In the genomic region with DNA sequence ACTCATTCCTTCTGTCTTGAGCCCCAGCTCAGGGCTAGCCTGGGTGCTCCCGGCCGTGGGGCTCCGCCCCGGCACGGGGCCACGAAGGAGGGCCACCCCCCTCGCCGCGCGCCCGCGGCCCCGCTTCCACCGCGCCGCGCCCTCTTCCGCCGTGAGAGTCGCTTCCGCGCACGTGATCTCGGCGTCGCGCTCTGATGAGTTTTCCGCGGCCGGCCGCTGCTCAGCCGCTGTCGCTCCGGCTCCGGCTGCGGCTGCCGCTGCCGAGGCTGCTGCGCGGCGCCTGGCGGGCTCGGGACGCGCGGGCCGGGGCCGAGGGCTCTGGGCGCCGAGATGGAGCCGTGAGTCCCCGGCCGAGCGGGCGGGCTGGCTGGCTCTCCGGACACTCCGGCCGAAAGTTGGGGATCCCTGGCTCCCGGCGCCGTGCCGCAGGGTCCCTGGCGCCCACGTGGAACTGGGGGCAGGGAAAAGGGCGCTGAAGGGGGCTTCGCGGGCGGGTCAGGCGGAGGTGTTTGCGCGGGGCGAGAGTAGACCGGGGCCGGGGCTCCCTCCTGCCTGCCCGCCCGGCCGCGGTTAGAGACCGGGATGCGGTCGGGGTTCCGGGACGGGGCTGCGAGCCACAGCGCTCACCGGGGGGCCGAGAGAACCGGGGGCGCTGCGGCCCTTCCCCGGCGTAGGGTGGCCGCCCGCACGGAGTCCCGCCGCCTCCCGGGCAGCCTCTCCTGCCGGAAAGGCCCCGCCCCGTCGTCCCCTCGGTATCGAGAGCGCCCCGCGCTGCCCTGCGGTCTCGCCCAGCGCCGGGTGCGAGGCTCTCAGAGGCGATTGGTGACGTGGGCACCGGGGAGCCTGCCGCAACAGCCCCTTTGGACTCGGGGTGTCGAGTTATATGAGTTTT, we compare ENCODE assay signal across 1 cellular context.
TF ChIP-seq lines count a peak whose summit lies in the region.

A gene with protein sequence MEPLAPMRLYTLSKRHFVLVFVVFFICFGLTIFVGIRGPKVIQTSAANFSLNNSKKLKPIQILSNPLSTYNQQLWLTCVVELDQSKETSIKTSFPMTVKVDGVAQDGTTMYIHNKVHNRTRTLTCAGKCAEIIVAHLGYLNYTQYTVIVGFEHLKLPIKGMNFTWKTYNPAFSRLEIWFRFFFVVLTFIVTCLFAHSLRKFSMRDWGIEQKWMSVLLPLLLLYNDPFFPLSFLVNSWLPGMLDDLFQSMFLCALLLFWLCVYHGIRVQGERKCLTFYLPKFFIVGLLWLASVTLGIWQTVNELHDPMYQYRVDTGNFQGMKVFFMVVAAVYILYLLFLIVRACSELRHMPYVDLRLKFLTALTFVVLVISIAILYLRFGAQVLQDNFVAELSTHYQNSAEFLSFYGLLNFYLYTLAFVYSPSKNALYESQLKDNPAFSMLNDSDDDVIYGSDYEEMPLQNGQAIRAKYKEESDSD (plus strand): TSS at position 197 of the 892 bp plus-strand sequence. CDS start 134 bp downstream, at position 331.

TF ChIP-seq in HepG2, 621 proteins besides CTCF, POLR2A, EP300 and RAD21 (continued from another document and continues in another):
- TF ChIP-seq, protein P1, sequence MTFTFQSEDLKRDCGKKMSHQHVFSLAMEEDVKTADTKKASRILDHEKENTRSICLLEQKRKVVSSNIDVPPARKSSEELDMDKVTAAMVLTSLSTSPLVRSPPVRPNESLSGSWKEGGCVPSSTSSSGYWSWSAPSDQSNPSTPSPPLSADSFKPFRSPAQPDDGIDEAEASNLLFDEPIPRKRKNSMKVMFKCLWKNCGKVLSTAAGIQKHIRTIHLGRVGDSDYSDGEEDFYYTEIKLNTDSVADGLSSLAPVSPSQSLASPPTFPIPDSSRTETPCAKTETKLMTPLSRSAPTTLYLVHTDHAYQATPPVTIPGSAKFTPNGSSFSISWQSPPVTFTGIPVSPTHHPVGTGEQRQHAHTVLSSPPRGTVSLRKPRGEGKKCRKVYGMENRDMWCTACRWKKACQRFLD (CRISPR knock-in tag; IDR thresholded peaks at IDR 0.05; ENCODE audit: borderline replicate concordance) = no peak
- TF ChIP-seq ZNF329 (CRISPR knock-in tag; IDR thresholded peaks at IDR 0.05; ENCODE audit: low read depth) = peak; percentile 52; the same call in 1 of the 2 replicates
- TF ChIP-seq ETV5 (CRISPR knock-in tag; IDR thresholded peaks at IDR 0.05; ENCODE audit: borderline replicate concordance) = peak; percentile 89
- no peak for TF ChIP-seq ATM (IDR thresholded peaks at IDR 0.05; ENCODE audit: borderline replicate concordance)
- peak; percentile 77 for TF ChIP-seq SRY (CRISPR knock-in tag; IDR thresholded peaks at IDR 0.05)
- TF ChIP-seq FOXA3 (CRISPR knock-in tag; IDR thresholded peaks at IDR 0.05) = peak; percentile 54
- peak; percentile 48; the same call in 1 of the 2 replicates for TF ChIP-seq MIER2 (CRISPR knock-in tag; IDR thresholded peaks at IDR 0.05)
- peak; percentile 28; the same call in 1 of the 2 replicates for TF ChIP-seq ZNF138 (CRISPR knock-in tag; IDR thresholded peaks at IDR 0.05; ENCODE audit: low read depth)
- TF ChIP-seq POLR2AphosphoS2 (IDR thresholded peaks at IDR 0.05; ENCODE audit: low read depth, low read length) = no peak
- TF ChIP-seq ZNF44 (CRISPR knock-in tag; IDR thresholded peaks at IDR 0.05) = 0 out of 2 replicates have a peak, but pooled peaks have one; percentile 26
- 0 out of 2 replicates have a peak, but pooled peaks have one; percentile 20 for TF ChIP-seq ZNF205 (CRISPR knock-in tag; IDR thresholded peaks at IDR 0.05)
- TF ChIP-seq, protein P2, sequence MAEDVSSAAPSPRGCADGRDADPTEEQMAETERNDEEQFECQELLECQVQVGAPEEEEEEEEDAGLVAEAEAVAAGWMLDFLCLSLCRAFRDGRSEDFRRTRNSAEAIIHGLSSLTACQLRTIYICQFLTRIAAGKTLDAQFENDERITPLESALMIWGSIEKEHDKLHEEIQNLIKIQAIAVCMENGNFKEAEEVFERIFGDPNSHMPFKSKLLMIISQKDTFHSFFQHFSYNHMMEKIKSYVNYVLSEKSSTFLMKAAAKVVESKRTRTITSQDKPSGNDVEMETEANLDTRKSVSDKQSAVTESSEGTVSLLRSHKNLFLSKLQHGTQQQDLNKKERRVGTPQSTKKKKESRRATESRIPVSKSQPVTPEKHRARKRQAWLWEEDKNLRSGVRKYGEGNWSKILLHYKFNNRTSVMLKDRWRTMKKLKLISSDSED (CRISPR knock-in tag; IDR thresholded peaks at IDR 0.05) = no peak
- TF ChIP-seq ZNF552 (CRISPR knock-in tag; IDR thresholded peaks at IDR 0.05; ENCODE audit: borderline replicate concordance) = no peak
- TF ChIP-seq, protein P3, sequence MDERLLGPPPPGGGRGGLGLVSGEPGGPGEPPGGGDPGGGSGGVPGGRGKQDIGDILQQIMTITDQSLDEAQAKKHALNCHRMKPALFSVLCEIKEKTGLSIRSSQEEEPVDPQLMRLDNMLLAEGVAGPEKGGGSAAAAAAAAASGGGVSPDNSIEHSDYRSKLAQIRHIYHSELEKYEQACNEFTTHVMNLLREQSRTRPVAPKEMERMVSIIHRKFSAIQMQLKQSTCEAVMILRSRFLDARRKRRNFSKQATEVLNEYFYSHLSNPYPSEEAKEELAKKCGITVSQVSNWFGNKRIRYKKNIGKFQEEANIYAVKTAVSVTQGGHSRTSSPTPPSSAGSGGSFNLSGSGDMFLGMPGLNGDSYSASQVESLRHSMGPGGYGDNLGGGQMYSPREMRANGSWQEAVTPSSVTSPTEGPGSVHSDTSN (CRISPR knock-in tag; IDR thresholded peaks at IDR 0.05) = no peak
- TF ChIP-seq, protein P4, sequence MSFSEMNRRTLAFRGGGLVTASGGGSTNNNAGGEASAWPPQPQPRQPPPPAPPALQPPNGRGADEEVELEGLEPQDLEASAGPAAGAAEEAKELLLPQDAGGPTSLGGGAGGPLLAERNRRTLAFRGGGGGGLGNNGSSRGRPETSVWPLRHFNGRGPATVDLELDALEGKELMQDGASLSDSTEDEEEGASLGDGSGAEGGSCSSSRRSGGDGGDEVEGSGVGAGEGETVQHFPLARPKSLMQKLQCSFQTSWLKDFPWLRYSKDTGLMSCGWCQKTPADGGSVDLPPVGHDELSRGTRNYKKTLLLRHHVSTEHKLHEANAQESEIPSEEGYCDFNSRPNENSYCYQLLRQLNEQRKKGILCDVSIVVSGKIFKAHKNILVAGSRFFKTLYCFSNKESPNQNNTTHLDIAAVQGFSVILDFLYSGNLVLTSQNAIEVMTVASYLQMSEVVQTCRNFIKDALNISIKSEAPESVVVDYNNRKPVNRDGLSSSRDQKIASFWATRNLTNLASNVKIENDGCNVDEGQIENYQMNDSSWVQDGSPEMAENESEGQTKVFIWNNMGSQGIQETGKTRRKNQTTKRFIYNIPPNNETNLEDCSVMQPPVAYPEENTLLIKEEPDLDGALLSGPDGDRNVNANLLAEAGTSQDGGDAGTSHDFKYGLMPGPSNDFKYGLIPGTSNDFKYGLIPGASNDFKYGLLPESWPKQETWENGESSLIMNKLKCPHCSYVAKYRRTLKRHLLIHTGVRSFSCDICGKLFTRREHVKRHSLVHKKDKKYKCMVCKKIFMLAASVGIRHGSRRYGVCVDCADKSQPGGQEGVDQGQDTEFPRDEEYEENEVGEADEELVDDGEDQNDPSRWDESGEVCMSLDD (CRISPR knock-in tag; IDR thresholded peaks at IDR 0.05; ENCODE audit: borderline replicate concordance) = peak; percentile 40
- no peak for TF ChIP-seq GTF3A (CRISPR knock-in tag; conservative IDR thresholded peaks at IDR 0.05)
- TF ChIP-seq ZNF703 (CRISPR knock-in tag; IDR thresholded peaks at IDR 0.05; ENCODE audit: borderline replicate concordance) = 0 out of 2 replicates have a peak, but pooled peaks have one; percentile 63
- TF ChIP-seq ZNF816 (CRISPR knock-in tag; IDR thresholded peaks at IDR 0.05; ENCODE audit: borderline replicate concordance) = 0 out of 2 replicates have a peak, but pooled peaks have one; percentile 4
- TF ChIP-seq, protein P5, sequence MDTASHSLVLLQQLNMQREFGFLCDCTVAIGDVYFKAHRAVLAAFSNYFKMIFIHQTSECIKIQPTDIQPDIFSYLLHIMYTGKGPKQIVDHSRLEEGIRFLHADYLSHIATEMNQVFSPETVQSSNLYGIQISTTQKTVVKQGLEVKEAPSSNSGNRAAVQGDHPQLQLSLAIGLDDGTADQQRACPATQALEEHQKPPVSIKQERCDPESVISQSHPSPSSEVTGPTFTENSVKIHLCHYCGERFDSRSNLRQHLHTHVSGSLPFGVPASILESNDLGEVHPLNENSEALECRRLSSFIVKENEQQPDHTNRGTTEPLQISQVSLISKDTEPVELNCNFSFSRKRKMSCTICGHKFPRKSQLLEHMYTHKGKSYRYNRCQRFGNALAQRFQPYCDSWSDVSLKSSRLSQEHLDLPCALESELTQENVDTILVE (CRISPR knock-in tag; IDR thresholded peaks at IDR 0.05) = peak; percentile 67
- peak; percentile 52; the same call in 1 of the 2 replicates for TF ChIP-seq PITX1 (CRISPR knock-in tag; IDR thresholded peaks at IDR 0.05)
- peak; percentile 39; the same call in 1 of the 2 replicates for TF ChIP-seq SIX1 (CRISPR knock-in tag; IDR thresholded peaks at IDR 0.05; ENCODE audit: borderline replicate concordance)
- no peak for TF ChIP-seq ZNF557 (CRISPR knock-in tag; IDR thresholded peaks at IDR 0.05)
- TF ChIP-seq, protein P6, sequence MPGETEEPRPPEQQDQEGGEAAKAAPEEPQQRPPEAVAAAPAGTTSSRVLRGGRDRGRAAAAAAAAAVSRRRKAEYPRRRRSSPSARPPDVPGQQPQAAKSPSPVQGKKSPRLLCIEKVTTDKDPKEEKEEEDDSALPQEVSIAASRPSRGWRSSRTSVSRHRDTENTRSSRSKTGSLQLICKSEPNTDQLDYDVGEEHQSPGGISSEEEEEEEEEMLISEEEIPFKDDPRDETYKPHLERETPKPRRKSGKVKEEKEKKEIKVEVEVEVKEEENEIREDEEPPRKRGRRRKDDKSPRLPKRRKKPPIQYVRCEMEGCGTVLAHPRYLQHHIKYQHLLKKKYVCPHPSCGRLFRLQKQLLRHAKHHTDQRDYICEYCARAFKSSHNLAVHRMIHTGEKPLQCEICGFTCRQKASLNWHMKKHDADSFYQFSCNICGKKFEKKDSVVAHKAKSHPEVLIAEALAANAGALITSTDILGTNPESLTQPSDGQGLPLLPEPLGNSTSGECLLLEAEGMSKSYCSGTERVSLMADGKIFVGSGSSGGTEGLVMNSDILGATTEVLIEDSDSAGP (CRISPR knock-in tag; IDR thresholded peaks at IDR 0.05; ENCODE audit: borderline replicate concordance) = peak; percentile 58
- TF ChIP-seq SETDB1 (CRISPR knock-in tag; IDR thresholded peaks at IDR 0.05; ENCODE audit: borderline replicate concordance) = no peak
- TF ChIP-seq KAT8 (CRISPR knock-in tag; IDR thresholded peaks at IDR 0.05) = peak; percentile 84
- no peak for TF ChIP-seq JUND (CRISPR knock-in tag; IDR thresholded peaks at IDR 0.05)
- TF ChIP-seq ZFP41 (CRISPR knock-in tag; IDR thresholded peaks at IDR 0.05; ENCODE audit: borderline replicate concordance) = no peak
- peak; percentile 58 for TF ChIP-seq FOXC1 (CRISPR knock-in tag; IDR thresholded peaks at IDR 0.05; ENCODE audit: borderline replicate concordance)
- TF ChIP-seq, protein P7, sequence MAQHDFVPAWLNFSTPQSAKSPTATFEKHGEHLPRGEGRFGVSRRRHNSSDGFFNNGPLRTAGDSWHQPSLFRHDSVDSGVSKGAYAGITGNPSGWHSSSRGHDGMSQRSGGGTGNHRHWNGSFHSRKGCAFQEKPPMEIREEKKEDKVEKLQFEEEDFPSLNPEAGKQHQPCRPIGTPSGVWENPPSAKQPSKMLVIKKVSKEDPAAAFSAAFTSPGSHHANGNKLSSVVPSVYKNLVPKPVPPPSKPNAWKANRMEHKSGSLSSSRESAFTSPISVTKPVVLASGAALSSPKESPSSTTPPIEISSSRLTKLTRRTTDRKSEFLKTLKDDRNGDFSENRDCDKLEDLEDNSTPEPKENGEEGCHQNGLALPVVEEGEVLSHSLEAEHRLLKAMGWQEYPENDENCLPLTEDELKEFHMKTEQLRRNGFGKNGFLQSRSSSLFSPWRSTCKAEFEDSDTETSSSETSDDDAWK (CRISPR knock-in tag; IDR thresholded peaks at IDR 0.05) = no peak
- peak; percentile 63 for TF ChIP-seq HDAC2 (CRISPR knock-in tag; IDR thresholded peaks at IDR 0.05)
- TF ChIP-seq KLF6 (CRISPR knock-in tag; IDR thresholded peaks at IDR 0.05) = peak; percentile 85
- TF ChIP-seq, protein P8, sequence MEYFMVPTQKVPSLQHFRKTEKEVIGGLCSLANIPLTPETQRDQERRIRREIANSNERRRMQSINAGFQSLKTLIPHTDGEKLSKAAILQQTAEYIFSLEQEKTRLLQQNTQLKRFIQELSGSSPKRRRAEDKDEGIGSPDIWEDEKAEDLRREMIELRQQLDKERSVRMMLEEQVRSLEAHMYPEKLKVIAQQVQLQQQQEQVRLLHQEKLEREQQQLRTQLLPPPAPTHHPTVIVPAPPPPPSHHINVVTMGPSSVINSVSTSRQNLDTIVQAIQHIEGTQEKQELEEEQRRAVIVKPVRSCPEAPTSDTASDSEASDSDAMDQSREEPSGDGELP (IDR thresholded peaks at IDR 0.05; ENCODE audit: borderline replicate concordance, low read depth) = no peak
- TF ChIP-seq, protein P9, sequence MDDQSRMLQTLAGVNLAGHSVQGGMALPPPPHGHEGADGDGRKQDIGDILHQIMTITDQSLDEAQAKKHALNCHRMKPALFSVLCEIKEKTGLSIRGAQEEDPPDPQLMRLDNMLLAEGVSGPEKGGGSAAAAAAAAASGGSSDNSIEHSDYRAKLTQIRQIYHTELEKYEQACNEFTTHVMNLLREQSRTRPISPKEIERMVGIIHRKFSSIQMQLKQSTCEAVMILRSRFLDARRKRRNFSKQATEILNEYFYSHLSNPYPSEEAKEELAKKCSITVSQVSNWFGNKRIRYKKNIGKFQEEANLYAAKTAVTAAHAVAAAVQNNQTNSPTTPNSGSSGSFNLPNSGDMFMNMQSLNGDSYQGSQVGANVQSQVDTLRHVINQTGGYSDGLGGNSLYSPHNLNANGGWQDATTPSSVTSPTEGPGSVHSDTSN (CRISPR knock-in tag; IDR thresholded peaks at IDR 0.05; ENCODE audit: borderline replicate concordance) = no peak
- TF ChIP-seq ATF7 (IDR thresholded peaks at IDR 0.05) = no peak
- no peak for TF ChIP-seq ATF7 (CRISPR knock-in tag; IDR thresholded peaks at IDR 0.05)
- TF ChIP-seq, protein P10, sequence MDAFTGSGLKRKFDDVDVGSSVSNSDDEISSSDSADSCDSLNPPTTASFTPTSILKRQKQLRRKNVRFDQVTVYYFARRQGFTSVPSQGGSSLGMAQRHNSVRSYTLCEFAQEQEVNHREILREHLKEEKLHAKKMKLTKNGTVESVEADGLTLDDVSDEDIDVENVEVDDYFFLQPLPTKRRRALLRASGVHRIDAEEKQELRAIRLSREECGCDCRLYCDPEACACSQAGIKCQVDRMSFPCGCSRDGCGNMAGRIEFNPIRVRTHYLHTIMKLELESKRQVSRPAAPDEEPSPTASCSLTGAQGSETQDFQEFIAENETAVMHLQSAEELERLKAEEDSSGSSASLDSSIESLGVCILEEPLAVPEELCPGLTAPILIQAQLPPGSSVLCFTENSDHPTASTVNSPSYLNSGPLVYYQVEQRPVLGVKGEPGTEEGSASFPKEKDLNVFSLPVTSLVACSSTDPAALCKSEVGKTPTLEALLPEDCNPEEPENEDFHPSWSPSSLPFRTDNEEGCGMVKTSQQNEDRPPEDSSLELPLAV (CRISPR knock-in tag; conservative IDR thresholded peaks at IDR 0.05; ENCODE audit: low read depth) = no peak
- TF ChIP-seq ZNF235 (CRISPR knock-in tag; IDR thresholded peaks at IDR 0.05; ENCODE audit: borderline replicate concordance) = peak; percentile 83
- TF ChIP-seq CENPT (CRISPR knock-in tag; IDR thresholded peaks at IDR 0.05; ENCODE audit: low read depth) = peak; percentile 85; the same call in 1 of the 2 replicates
- TF ChIP-seq HIVEP1 (CRISPR knock-in tag; IDR thresholded peaks at IDR 0.05) = peak; percentile 74
- TF ChIP-seq, protein P11, sequence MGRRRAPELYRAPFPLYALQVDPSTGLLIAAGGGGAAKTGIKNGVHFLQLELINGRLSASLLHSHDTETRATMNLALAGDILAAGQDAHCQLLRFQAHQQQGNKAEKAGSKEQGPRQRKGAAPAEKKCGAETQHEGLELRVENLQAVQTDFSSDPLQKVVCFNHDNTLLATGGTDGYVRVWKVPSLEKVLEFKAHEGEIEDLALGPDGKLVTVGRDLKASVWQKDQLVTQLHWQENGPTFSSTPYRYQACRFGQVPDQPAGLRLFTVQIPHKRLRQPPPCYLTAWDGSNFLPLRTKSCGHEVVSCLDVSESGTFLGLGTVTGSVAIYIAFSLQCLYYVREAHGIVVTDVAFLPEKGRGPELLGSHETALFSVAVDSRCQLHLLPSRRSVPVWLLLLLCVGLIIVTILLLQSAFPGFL (CRISPR knock-in tag; IDR thresholded peaks at IDR 0.05) = no peak
